ENCODE assay signal across 24 cellular contexts in genomic region chr3:197507541-197507940, GRCh38.
"Had no signal": no experiment of that assay in that cellular context is flagged by ENCODE, and none has a peak within 500 bp of the region (broad histone marks: within the 10 kb centered on the region; RNA-seq: fewer than 3 reads in every experiment).

No MANE protein-coding gene starts in this region.

- H3K4me3 Mint-ChIP-seq: activated B cell treated with CpG ODN at 0.5 μM for 24 hours; activated CD4-positive, alpha-beta T cell treated with anti-CD3 and anti-CD28 coated beads for 36 hours; activated naive CD4-positive, alpha-beta T cell treated with anti-CD3 and anti-CD28 coated beads for 36 hours; activated naive CD8-positive, alpha-beta T cell treated with anti-CD3 and anti-CD28 coated beads for 36 hours; endodermal cell; natural killer cell treated with Interleukin-12 subunit alpha and Interleukin-12 subunit beta and Interleukin-15 and Interleukin-18, amount 100 ng/mL, for 72 hours; stimulated activated memory B cell treated with anti-CD40 and anti-IgM and Interleukin-4, amounts not matched to agents 10 μg/mL and 1 μg/mL and 100 μg/mL, for 72 hours; stimulated activated naive CD8-positive, alpha-beta T cell treated with anti-CD3 and anti-CD28 coated beads, Interleukin-15, amount 100 ng/mL, for 72 hours had no signal

- H3K27me3 Mint-ChIP-seq: activated B cell treated with CpG ODN at 0.5 μM for 24 hours; activated CD4-positive, alpha-beta T cell treated with anti-CD3 and anti-CD28 coated beads for 36 hours; activated naive CD8-positive, alpha-beta T cell treated with anti-CD3 and anti-CD28 coated beads for 36 hours; natural killer cell treated with Interleukin-12 subunit alpha and Interleukin-12 subunit beta and Interleukin-15 and Interleukin-18, amount 100 ng/mL, for 72 hours; stimulated activated memory B cell treated with anti-CD40 and anti-IgM and Interleukin-4, amounts not matched to agents 10 μg/mL and 1 μg/mL and 100 μg/mL, for 72 hours; stimulated activated naive CD8-positive, alpha-beta T cell treated with anti-CD3 and anti-CD28 coated beads, Interleukin-15, amount 100 ng/mL, for 72 hours had no signal

- H3K9me3 ChIP-seq: heart right ventricle, left lung, lower lobe of right lung, mucosa of descending colon, pancreas, psoas muscle, sigmoid colon, transverse colon had no signal

- H3K27ac Mint-ChIP-seq: activated B cell treated with CpG ODN at 0.5 μM for 24 hours; activated CD4-positive, alpha-beta T cell treated with anti-CD3 and anti-CD28 coated beads for 36 hours; activated naive CD4-positive, alpha-beta T cell treated with anti-CD3 and anti-CD28 coated beads for 36 hours; activated naive CD8-positive, alpha-beta T cell treated with anti-CD3 and anti-CD28 coated beads for 36 hours; endodermal cell; natural killer cell treated with Interleukin-12 subunit alpha and Interleukin-12 subunit beta and Interleukin-15 and Interleukin-18, amount 100 ng/mL, for 72 hours; stimulated activated memory B cell treated with anti-CD40 and anti-IgM and Interleukin-4, amounts not matched to agents 10 μg/mL and 1 μg/mL and 100 μg/mL, for 72 hours; stimulated activated naive CD8-positive, alpha-beta T cell treated with anti-CD3 and anti-CD28 coated beads, Interleukin-15, amount 100 ng/mL, for 72 hours had no signal

- ATAC-seq: activated CD4-positive, alpha-beta T cell treated with anti-CD3 and anti-CD28 coated beads for 36 hours; heart right ventricle; left lung; lower lobe of right lung; mucosa of descending colon; natural killer cell treated with Interleukin-12 subunit alpha and Interleukin-12 subunit beta and Interleukin-15 and Interleukin-18, amount 100 ng/mL, for 72 hours; pancreas; psoas muscle; stimulated activated memory B cell treated with anti-CD40 and anti-IgM and Interleukin-4, amounts not matched to agents 10 μg/mL and 1 μg/mL and 100 μg/mL, for 72 hours; stimulated activated naive CD8-positive, alpha-beta T cell treated with anti-CD3 and anti-CD28 coated beads, Interleukin-15, amount 100 ng/mL, for 72 hours had no signal

- H3K9me3 Mint-ChIP-seq: activated B cell treated with CpG ODN at 0.5 μM for 24 hours; activated naive CD4-positive, alpha-beta T cell treated with anti-CD3 and anti-CD28 coated beads for 36 hours; activated naive CD8-positive, alpha-beta T cell treated with anti-CD3 and anti-CD28 coated beads for 36 hours; endodermal cell; natural killer cell treated with Interleukin-12 subunit alpha and Interleukin-12 subunit beta and Interleukin-15 and Interleukin-18, amount 100 ng/mL, for 72 hours; stimulated activated memory B cell treated with anti-CD40 and anti-IgM and Interleukin-4, amounts not matched to agents 10 μg/mL and 1 μg/mL and 100 μg/mL, for 72 hours; stimulated activated naive CD8-positive, alpha-beta T cell treated with anti-CD3 and anti-CD28 coated beads, Interleukin-15, amount 100 ng/mL, for 72 hours had no signal

- H3K27me3 ChIP-seq: left lung, pancreas, sigmoid colon, transverse colon had no signal

- H3K4me1 ChIP-seq: pancreas, psoas muscle had no signal

- H3K36me3 Mint-ChIP-seq: natural killer cell treated with Interleukin-12 subunit alpha and Interleukin-12 subunit beta and Interleukin-15 and Interleukin-18, amount 100 ng/mL, for 72 hours had no signal

- H3K27ac ChIP-seq: heart right ventricle, left lung, lower lobe of right lung, pancreas, psoas muscle, sigmoid colon, transverse colon had no signal

- H3K36me3 ChIP-seq: lower lobe of right lung, pancreas, transverse colon had no signal

- DNase-seq: activated B cell treated with CpG ODN at 0.5 μM for 24 hours; activated CD4-positive, alpha-beta T cell treated with anti-CD3 and anti-CD28 coated beads for 36 hours; activated CD8-positive, alpha-beta memory T cell treated with anti-CD3 and anti-CD28 coated beads for 24 hours; activated effector memory CD4-positive, alpha-beta T cell treated with Interleukin-2 at 50 U/mL for 16 hours; activated naive CD4-positive, alpha-beta T cell treated with anti-CD3 and anti-CD28 coated beads for 36 hours; activated naive CD8-positive, alpha-beta T cell treated with anti-CD3 and anti-CD28 coated beads for 36 hours; central memory CD4-positive, alpha-beta T cell; endodermal cell; foreskin melanocyte; heart right ventricle; lower lobe of right lung; nucleus accumbens; psoas muscle; sigmoid colon; small intestine; stimulated activated CD4-positive, alpha-beta T cell treated with anti-CD3 and anti-CD28 coated beads, Interleukin-4, amount 100 ng/mL, for 24 hours; stimulated activated naive CD8-positive, alpha-beta T cell treated with anti-CD3 and anti-CD28 coated beads, Interleukin-15, amount 100 ng/mL, for 72 hours; T-helper 2 cell; transverse colon had no signal

- H3K4me3 ChIP-seq: heart right ventricle, left lung, lower lobe of right lung, mucosa of descending colon, pancreas, psoas muscle, sigmoid colon, transverse colon had no signal
